1 cellular context compared by ENCODE assay signal in the genomic region with DNA sequence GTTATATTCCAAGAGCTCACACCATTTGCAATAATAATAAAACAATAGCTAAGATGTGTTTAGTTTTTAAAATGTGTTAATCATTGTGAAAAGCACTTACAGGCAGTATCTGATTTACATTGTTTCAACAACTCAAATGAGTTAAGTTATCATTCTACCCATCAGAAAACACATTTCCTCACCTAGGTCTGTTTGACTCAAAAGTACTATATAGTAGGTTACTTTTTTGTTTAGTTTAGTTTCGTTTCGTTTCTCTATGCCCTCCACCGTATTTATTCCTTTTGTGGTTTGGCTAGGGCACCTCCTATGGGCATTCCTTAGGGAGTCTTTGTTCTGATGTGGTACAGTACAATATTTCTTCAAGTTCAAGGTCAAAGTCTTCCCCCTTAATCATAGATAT.
TF ChIP-seq lines count a peak whose summit lies in the region.

No MANE protein-coding gene starts in this region.

TF ChIP-seq in GM12878, 131 proteins besides CTCF, POLR2A, EP300 and RAD21 (continued from another document):
- TF ChIP-seq, protein P1, sequence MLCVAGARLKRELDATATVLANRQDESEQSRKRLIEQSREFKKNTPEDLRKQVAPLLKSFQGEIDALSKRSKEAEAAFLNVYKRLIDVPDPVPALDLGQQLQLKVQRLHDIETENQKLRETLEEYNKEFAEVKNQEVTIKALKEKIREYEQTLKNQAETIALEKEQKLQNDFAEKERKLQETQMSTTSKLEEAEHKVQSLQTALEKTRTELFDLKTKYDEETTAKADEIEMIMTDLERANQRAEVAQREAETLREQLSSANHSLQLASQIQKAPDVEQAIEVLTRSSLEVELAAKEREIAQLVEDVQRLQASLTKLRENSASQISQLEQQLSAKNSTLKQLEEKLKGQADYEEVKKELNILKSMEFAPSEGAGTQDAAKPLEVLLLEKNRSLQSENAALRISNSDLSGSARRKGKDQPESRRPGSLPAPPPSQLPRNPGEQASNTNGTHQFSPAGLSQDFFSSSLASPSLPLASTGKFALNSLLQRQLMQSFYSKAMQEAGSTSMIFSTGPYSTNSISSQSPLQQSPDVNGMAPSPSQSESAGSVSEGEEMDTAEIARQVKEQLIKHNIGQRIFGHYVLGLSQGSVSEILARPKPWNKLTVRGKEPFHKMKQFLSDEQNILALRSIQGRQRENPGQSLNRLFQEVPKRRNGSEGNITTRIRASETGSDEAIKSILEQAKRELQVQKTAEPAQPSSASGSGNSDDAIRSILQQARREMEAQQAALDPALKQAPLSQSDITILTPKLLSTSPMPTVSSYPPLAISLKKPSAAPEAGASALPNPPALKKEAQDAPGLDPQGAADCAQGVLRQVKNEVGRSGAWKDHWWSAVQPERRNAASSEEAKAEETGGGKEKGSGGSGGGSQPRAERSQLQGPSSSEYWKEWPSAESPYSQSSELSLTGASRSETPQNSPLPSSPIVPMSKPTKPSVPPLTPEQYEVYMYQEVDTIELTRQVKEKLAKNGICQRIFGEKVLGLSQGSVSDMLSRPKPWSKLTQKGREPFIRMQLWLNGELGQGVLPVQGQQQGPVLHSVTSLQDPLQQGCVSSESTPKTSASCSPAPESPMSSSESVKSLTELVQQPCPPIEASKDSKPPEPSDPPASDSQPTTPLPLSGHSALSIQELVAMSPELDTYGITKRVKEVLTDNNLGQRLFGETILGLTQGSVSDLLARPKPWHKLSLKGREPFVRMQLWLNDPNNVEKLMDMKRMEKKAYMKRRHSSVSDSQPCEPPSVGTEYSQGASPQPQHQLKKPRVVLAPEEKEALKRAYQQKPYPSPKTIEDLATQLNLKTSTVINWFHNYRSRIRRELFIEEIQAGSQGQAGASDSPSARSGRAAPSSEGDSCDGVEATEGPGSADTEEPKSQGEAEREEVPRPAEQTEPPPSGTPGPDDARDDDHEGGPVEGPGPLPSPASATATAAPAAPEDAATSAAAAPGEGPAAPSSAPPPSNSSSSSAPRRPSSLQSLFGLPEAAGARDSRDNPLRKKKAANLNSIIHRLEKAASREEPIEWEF (IDR thresholded peaks at IDR 0.05; ENCODE audit: insufficient replicate concordance, low read depth, low read length): no peak
- TF ChIP-seq, protein P2, sequence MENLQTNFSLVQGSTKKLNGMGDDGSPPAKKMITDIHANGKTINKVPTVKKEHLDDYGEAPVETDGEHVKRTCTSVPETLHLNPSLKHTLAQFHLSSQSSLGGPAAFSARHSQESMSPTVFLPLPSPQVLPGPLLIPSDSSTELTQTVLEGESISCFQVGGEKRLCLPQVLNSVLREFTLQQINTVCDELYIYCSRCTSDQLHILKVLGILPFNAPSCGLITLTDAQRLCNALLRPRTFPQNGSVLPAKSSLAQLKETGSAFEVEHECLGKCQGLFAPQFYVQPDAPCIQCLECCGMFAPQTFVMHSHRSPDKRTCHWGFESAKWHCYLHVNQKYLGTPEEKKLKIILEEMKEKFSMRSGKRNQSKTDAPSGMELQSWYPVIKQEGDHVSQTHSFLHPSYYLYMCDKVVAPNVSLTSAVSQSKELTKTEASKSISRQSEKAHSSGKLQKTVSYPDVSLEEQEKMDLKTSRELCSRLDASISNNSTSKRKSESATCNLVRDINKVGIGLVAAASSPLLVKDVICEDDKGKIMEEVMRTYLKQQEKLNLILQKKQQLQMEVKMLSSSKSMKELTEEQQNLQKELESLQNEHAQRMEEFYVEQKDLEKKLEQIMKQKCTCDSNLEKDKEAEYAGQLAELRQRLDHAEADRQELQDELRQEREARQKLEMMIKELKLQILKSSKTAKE (IDR thresholded peaks at IDR 0.05; ENCODE audit: low read depth, poor library complexity, severe bottlenecking): no peak
- TF ChIP-seq ZNF217 (IDR thresholded peaks at IDR 0.05): no peak
